In the genomic region with DNA sequence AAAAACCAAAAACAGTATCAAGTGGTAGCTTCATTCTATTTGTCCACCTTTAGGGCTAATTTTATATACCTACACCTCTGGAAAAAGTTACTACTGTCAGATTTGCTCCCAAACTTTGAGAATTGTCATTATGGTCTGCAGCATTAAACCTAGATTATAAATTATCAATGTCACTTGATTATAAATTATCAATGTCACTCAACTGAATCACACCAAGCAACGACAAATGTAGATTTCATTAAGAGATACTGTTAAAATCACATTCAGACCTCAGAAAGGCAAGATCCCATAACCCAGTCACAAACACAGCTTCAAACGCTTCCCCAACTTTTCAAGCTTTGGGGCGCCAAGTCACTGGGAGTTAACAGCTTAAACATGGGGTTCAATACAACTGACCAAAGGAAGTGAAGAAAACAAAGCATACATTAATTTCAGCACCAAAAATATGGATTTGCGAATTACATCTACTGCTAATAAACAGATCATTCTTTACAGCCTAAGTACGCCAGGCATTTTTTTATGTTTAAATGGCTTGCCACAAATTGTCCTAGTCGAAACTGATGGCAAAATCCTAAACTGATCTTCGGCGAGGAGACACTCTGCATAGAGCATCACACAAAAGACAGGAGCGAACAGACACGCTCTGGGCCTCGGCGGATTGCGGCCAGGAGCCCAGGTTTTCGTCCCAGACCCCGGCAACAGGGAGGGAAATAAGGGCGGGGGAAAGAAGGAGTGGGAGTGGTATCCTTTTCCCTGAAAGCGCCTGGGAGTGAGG, we compare ENCODE assay signal across 8 cellular contexts. TPM values are rescaled to one million over a fixed set of nuclear protein-coding genes. Genes with fewer than 3 reads are reported as not detected.
DNase-seq lines count a peak whose midpoint lies in the region; ATAC-seq and TF ChIP-seq lines count a peak whose summit lies in the region.

No MANE protein-coding gene starts in this region.

- no peaks in the 10 kb centered on the region for H3F3A ChIP-seq in smooth muscle cell (ENCODE audit: low read depth)

- H3K9me3 Mint-ChIP-seq in CD4-positive, alpha-beta T cell: no peaks in the 10 kb centered on the region
- H3K9me3 Mint-ChIP-seq in activated naive CD8-positive, alpha-beta T cell treated with anti-CD3 and anti-CD28 coated beads for 36 hours: no peaks in the 10 kb centered on the region

- intact Hi-C loops in CD4-positive, alpha-beta T cell (cut with DNase I, micrococcal nuclease): loop anchor here (2.0 to 10.0 kb wide), 6 partner anchors 37 to 1941 kb away; a partner anchor contains a TSS

- H3K4me1 Mint-ChIP-seq in CD4-positive, alpha-beta T cell (ENCODE audit: low read depth): peaks cover 70% of the 10 kb centered on the region
- peaks cover 55% of the 10 kb centered on the region for H3K4me1 Mint-ChIP-seq in activated naive CD8-positive, alpha-beta T cell treated with anti-CD3 and anti-CD28 coated beads for 36 hours

- DNase-seq in CD4-positive, alpha-beta T cell: peak in 1 of 10 experiments; percentile 2
- DNase-seq in HFF-Myc (ENCODE audit: extremely low read depth, low read depth) (no peak), smooth muscle cell (lab: John Stamatoyannopoulos, UW; ENCODE audit: unreplicated experiment) (no peak), occipital lobe (lab: John Stamatoyannopoulos, UW) (no peak), NCI-H146 treated with DMSO at 0.1 percent for 48 hours (lab: John Stamatoyannopoulos, UW; ENCODE audit: unreplicated experiment) (no peak)
- DNase-seq in activated naive CD8-positive, alpha-beta T cell treated with anti-CD3 and anti-CD28 coated beads for 36 hours: no peak
- no peak for DNase-seq in activated CD4-positive, alpha-beta T cell treated with anti-CD3 and anti-CD28 coated beads, Interleukin-2, amount 50 U/mL, for 1 hour

- H3K27ac Mint-ChIP-seq in CD4-positive, alpha-beta T cell: peak overlapping the region; percentile 95
- H3K27ac Mint-ChIP-seq in activated naive CD8-positive, alpha-beta T cell treated with anti-CD3 and anti-CD28 coated beads for 36 hours: peak overlapping the region; percentile 90

- H3K27me3 Mint-ChIP-seq in CD4-positive, alpha-beta T cell: no peaks in the 10 kb centered on the region
- H3K27me3 Mint-ChIP-seq in activated naive CD8-positive, alpha-beta T cell treated with anti-CD3 and anti-CD28 coated beads for 36 hours: no peaks in the 10 kb centered on the region

- peak overlapping the region; percentile 90 for H3K4me2 ChIP-seq in smooth muscle cell

- H3K36me3 ChIP-seq in iPS-18a (ENCODE audit: control insufficient read depth, low read depth, low read length) (no peaks in the 10 kb centered on the region), smooth muscle cell (ENCODE audit: low read depth) (no peaks in the 10 kb centered on the region)

- H4K20me1 ChIP-seq in smooth muscle cell (ENCODE audit: low read depth): peaks cover 51% of the 10 kb centered on the region

- POLR2A ChIA-PET in CD4-positive, alpha-beta T cell (lab: Charles Lee): interaction anchor here (0.7 to 2.5 kb wide), 16 partner anchors 9 to 107 kb away, joined by 3 to 24 read pairs (median 7); a partner anchor contains a TSS

- H3K79me2 ChIP-seq in smooth muscle cell (ENCODE audit: low read depth): peaks cover 59% of the 10 kb centered on the region

- peak overlapping the region; percentile 91 for H3K27ac ChIP-seq in CD4-positive, alpha-beta T cell (ENCODE audit: low read depth, low read length)
- peak overlapping the region; percentile 41 for H3K27ac ChIP-seq in iPS-18a (ENCODE audit: low read length)
- H3K27ac ChIP-seq in smooth muscle cell (ENCODE audit: low read depth): peak overlapping the region; percentile 95

- peaks cover 24% of the 10 kb centered on the region for H3K4me1 ChIP-seq in iPS-18a (ENCODE audit: control insufficient read depth, low read depth, low read length)
- peaks cover 25% of the 10 kb centered on the region for H3K4me1 ChIP-seq in smooth muscle cell (ENCODE audit: low read depth)

- no peak overlapping the region for H2AFZ ChIP-seq in smooth muscle cell (ENCODE audit: low read depth)

- CTCF ChIA-PET in CD4-positive, alpha-beta T cell (lab: Charles Lee): no interaction called here

- H3K9ac ChIP-seq in iPS-18a (ENCODE audit: low read length): peak overlapping the region; percentile 86
- H3K9ac ChIP-seq in smooth muscle cell (ENCODE audit: low read depth): peak overlapping the region; percentile 96

- no peaks in the 10 kb centered on the region for H3K9me3 ChIP-seq in CD4-positive, alpha-beta T cell (ENCODE audit: control insufficient read depth, low read length)
- H3K9me3 ChIP-seq in iPS-18a (ENCODE audit: control insufficient read depth, low read depth, low read length) (no peaks in the 10 kb centered on the region), smooth muscle cell (replicated peaks; ENCODE audit: low read depth) (no peaks in the 10 kb centered on the region)

- no peaks in the 10 kb centered on the region for H3K27me3 ChIP-seq in CD4-positive, alpha-beta T cell (ENCODE audit: control insufficient read depth, insufficient read depth, low read length)
- no peaks in the 10 kb centered on the region for H3K27me3 ChIP-seq in iPS-18a (ENCODE audit: control insufficient read depth, insufficient read depth, low read length)
- no peaks in the 10 kb centered on the region for H3K27me3 ChIP-seq in smooth muscle cell (ENCODE audit: low read depth)

- no peak for TF ChIP-seq CTCF in CD4-positive, alpha-beta T cell (IDR thresholded peaks at IDR 0.05)
- TF ChIP-seq CTCF in HFF-Myc (IDR thresholded peaks at IDR 0.05; ENCODE audit: low read depth, low read length, missing control alignments) (no peak), smooth muscle cell (IDR thresholded peaks at IDR 0.05; ENCODE audit: borderline replicate concordance, insufficient read depth, poor library complexity, severe bottlenecking) (no peak)

- peak overlapping the region; percentile 90 for H3K4me3 ChIP-seq in HFF-Myc (replicated peaks; ENCODE audit: low read depth, low read length)
- H3K4me3 ChIP-seq in iPS-18a (ENCODE audit: low read length): peak overlapping the region; percentile 92
- peak overlapping the region; percentile 99 for H3K4me3 ChIP-seq in smooth muscle cell

- ATAC-seq in CD4-positive, alpha-beta T cell (ENCODE audit: poor library complexity): no peak

- 3% methylated on average over 16 of the region's 17 CpGs for WGBS in smooth muscle cell (ENCODE audit: low lambda C conversion rate)

- peaks cover 20% of the 10 kb centered on the region for H3K36me3 Mint-ChIP-seq in CD4-positive, alpha-beta T cell (ENCODE audit: low read depth)
- H3K36me3 Mint-ChIP-seq in activated naive CD8-positive, alpha-beta T cell treated with anti-CD3 and anti-CD28 coated beads for 36 hours: peaks cover 20% of the 10 kb centered on the region

- H3K4me3 Mint-ChIP-seq in CD4-positive, alpha-beta T cell: peak overlapping the region; percentile 95
- peak overlapping the region; percentile 97 for H3K4me3 Mint-ChIP-seq in activated naive CD8-positive, alpha-beta T cell treated with anti-CD3 and anti-CD28 coated beads for 36 hours

RNA-seq across cellular contexts. Expression of a gene that starts 1.0 kb away (rescaled TPM):
- total RNA-seq in CD4-positive, alpha-beta T cell: 100 to 1,000 TPM; 110 to 114 TPM
- total RNA-seq in activated naive CD8-positive, alpha-beta T cell treated with anti-CD3 and anti-CD28 coated beads for 36 hours: 10 to 100 TPM; 58.7 to 60.8 TPM
- total RNA-seq in smooth muscle cell (131 and 180 TPM in 2 replicates), occipital lobe (60.4 TPM)
- polyA plus RNA-seq in smooth muscle cell: 138 and 140 TPM in 2 replicates

Comparison
In these comparisons a context has a peak if more than half of its experiments do, and no peak if none do; other contexts are left out.
1. H3K27ac ChIP-seq: peak in every context shown above with its lines; median percentile 95 in smooth muscle cell; 91 in CD4-positive, alpha-beta T cell; 41 in iPS-18a.